Comparison of ENCODE assay signal across 10 cellular contexts in genomic region chr20:10411673-10412072, GRCh38.
"Had no signal": no experiment of that assay in that cellular context is flagged by ENCODE, and none has a peak within 500 bp of the region (broad histone marks: within the 10 kb centered on the region; RNA-seq: fewer than 3 reads in every experiment).

No MANE protein-coding gene starts in this region.

- DNase-seq: GM23248, GOT3, H7, HFFc6, Karpas-422, KBM-7 had no signal

- H3K4me3 ChIP-seq: GM23248, HAP-1 had no signal

- H3K9me3 ChIP-seq: HAP-1 had no signal

- H3K9ac ChIP-seq: GM23248, KMS-11 had no signal

- H3K27ac ChIP-seq: GM23248, KMS-11 had no signal

- H3K4me2 ChIP-seq: KMS-11 had no signal

- H2AFZ ChIP-seq: GM23248 had no signal

- ATAC-seq: HCT116 had no signal

- FAIRE-seq: HTR-8/SVneo had no signal
